Comparison of ENCODE assay signal across 11 cellular contexts in the genomic region with DNA sequence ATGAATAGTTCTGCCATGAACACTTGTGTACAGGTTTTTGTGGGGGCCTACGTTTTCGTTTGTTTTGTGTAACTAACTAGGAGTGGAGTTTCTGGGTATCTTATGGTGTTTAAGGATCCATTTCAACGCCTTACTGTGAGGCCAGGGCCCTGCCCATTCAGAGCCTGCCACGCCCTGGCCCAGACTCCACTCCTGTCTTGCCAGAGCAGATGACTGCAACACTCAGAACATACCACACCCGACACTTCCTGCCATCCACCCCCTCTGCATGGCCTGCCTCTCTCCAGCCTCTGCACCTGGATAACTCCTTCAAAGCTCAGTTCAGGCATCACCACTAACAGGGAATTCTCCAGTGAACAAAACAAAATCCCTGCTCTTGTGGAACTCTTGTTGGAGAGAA. TPM values are rescaled to one million over a fixed set of nuclear protein-coding genes. Genes with fewer than 3 reads are reported as not detected.
DNase-seq lines count a peak whose midpoint lies in the region; ATAC-seq and TF ChIP-seq lines count a peak whose summit lies in the region.
"Had no signal": no experiment of that assay in that cellular context is flagged by ENCODE, and none has a peak within 500 bp of the region (broad histone marks: within the 10 kb centered on the region; RNA-seq: fewer than 3 reads in every experiment).

No MANE protein-coding gene starts in this region.

- H3K27ac ChIP-seq in Peyer's patch: peak overlapping the region in 1 of 4 donors; percentile 58

- peaks cover 0 to 20% (median 4%) of the 10 kb centered on the region in 4 donors for H3K4me1 ChIP-seq in Peyer's patch

- peaks cover 10% of the 10 kb centered on the region for H3K27me3 Mint-ChIP-seq in endothelial cell (ENCODE audit: unreplicated experiment)

- peak; percentile 15 for DNase-seq in AG10803 (ENCODE audit: low read depth)
- DNase-seq in Peyer's patch: peak in 2 of 3 donors; percentile 62 to 72
- DNase-seq in central memory CD4-positive, alpha-beta T cell: peak; percentile 19
- no peak for DNase-seq in NCI-H146 treated with DMSO at 0.1 percent for 48 hours (lab: John Stamatoyannopoulos, UW; ENCODE audit: unreplicated experiment)
- DNase-seq in endothelial cell (ENCODE audit: low spot score): no peak
- DNase-seq: SK-N-SH had no signal

- no peaks in the 10 kb centered on the region for H3K27me3 ChIP-seq in Peyer's patch
- H3K27me3 ChIP-seq: BLaER1 treated with 17β-estradiol and CSF1 and Interleukin-3, amounts not matched to agents 10 nM and 100 nM had no signal

- H3K27ac Mint-ChIP-seq in endothelial cell (ENCODE audit: unreplicated experiment): no peak overlapping the region
- H3K27ac Mint-ChIP-seq: type B pancreatic cell had no signal

- H3K36me3 Mint-ChIP-seq in endothelial cell (ENCODE audit: low read depth, unreplicated experiment): peaks cover 6% of the 10 kb centered on the region
- H3K36me3 Mint-ChIP-seq: type B pancreatic cell had no signal

- TF ChIP-seq CTCF in AG10803 (conservative IDR thresholded peaks at IDR 0.05; ENCODE audit: low read length) (no peak), Peyer's patch (IDR thresholded peaks at IDR 0.05) (no peak), endothelial cell (IDR thresholded peaks at IDR 0.05; ENCODE audit: unreplicated experiment) (no peak)

- H3K4me3 ChIP-seq in AG10803 (ENCODE audit: low read length) (no peak overlapping the region), Peyer's patch (no peak overlapping the region)
- H3K4me3 ChIP-seq: BLaER1 treated with 17β-estradiol and CSF1 and Interleukin-3, amounts not matched to agents 10 nM and 100 nM had no signal

- H3K36me3 ChIP-seq in Peyer's patch: no peaks in the 10 kb centered on the region
- H3K36me3 ChIP-seq: BLaER1 treated with 17β-estradiol and CSF1 and Interleukin-3, amounts not matched to agents 10 nM and 100 nM had no signal

- TF ChIP-seq POLR2A in Peyer's patch (IDR thresholded peaks at IDR 0.05): no peak

- H3K4me3 Mint-ChIP-seq in endothelial cell (ENCODE audit: unreplicated experiment): no peak overlapping the region
- H3K4me3 Mint-ChIP-seq: type B pancreatic cell had no signal

- H3K9me3 ChIP-seq in Peyer's patch: no peaks in the 10 kb centered on the region
- H3K9me3 ChIP-seq: SK-N-SH had no signal

- H3K4me1 Mint-ChIP-seq in endothelial cell (ENCODE audit: unreplicated experiment): peaks cover 6% of the 10 kb centered on the region

- ATAC-seq in GM21367 (IDR thresholded peaks at IDR 0.05; ENCODE audit: unreplicated experiment) (peak; percentile 48), HG03039 (IDR thresholded peaks at IDR 0.05; ENCODE audit: unreplicated experiment) (no peak), HG02678 (IDR thresholded peaks at IDR 0.05; ENCODE audit: unreplicated experiment) (no peak)

- H3K9me3 Mint-ChIP-seq in endothelial cell (ENCODE audit: unreplicated experiment): no peaks in the 10 kb centered on the region

RNA-seq across cellular contexts. Expression of gene RGCC, which starts 43.2 kb away (rescaled TPM):
- total RNA-seq in Peyer's patch (10 to 100 TPM in 2 of 4 donors, 1 to 10 TPM in 2; 4.6 to 65.2 (median 10.8) TPM), endothelial cell (ENCODE audit: unreplicated experiment) (0.77 TPM)

Comparison
In these comparisons a context has a peak if more than half of its experiments do, and no peak if none do; other contexts are left out.
1. DNase-seq: peak in AG10803 (single experiment), Peyer's patch (2 of 3) and central memory CD4-positive, alpha-beta T cell (single experiment); none in NCI-H146 treated with DMSO at 0.1 percent for 48 hours (single experiment) and endothelial cell (single experiment).